20 cellular contexts compared by ENCODE assay signal in the genomic region with DNA sequence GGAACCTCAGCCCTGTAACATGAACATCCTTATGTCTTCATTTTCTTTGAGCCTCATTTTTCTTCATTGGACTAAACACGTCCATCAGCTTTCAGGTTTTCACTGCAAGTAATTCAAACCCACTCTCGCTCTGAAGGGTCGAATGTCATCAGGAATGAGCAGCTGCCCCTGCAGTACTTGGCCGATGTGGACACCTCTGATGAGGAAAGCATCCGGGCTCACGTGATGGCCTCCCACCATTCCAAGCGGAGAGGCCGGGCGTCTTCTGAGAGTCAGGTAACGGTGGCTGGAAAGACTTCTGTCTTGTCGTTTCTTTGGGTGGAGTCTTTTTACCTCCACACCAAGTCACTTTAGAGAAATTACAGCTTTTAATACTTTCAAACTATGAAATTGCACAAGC. TPM values are rescaled to one million over a fixed set of nuclear protein-coding genes. Genes with fewer than 3 reads are reported as not detected.
"Had no signal": no experiment of that assay in that cellular context is flagged by ENCODE, and none has a peak within 500 bp of the region (broad histone marks: within the 10 kb centered on the region; RNA-seq: fewer than 3 reads in every experiment).

No MANE protein-coding gene starts in this region.

- H3K4me3 ChIP-seq: MG63 had no signal

- H3K27ac ChIP-seq: HL-60 had no signal

- H3K36me3 ChIP-seq: MG63 had no signal

- DNase-seq: Karpas-422, KG1, MG63, NCI-H1092, NCI-H1105 treated with DMSO at 0.1 percent for 48 hours, NCI-H1417 treated with DMSO at 0.1 percent for 48 hours, NCI-H146, NCI-H1694 treated with DMSO at 0.1 percent for 48 hours, NCI-H1930, NCI-H2081, NCI-H2107, NCI-H2227 treated with DMSO at 0.1 percent for 48 hours, NCI-H524, NCI-H774, RPMI8226, SHP77, SK-N-SH had no signal

- H3K4me2 ChIP-seq: SK-N-SH had no signal

- H3K9me3 ChIP-seq: MG63, SK-N-SH had no signal

- H3K27me3 ChIP-seq: MG63 had no signal

RNA-seq across cellular contexts. Expression of a gene that starts 39.1 kb away (rescaled TPM):
- total RNA-seq: NCI-H460, SK-MEL-5 had no signal
